In the genomic region with DNA sequence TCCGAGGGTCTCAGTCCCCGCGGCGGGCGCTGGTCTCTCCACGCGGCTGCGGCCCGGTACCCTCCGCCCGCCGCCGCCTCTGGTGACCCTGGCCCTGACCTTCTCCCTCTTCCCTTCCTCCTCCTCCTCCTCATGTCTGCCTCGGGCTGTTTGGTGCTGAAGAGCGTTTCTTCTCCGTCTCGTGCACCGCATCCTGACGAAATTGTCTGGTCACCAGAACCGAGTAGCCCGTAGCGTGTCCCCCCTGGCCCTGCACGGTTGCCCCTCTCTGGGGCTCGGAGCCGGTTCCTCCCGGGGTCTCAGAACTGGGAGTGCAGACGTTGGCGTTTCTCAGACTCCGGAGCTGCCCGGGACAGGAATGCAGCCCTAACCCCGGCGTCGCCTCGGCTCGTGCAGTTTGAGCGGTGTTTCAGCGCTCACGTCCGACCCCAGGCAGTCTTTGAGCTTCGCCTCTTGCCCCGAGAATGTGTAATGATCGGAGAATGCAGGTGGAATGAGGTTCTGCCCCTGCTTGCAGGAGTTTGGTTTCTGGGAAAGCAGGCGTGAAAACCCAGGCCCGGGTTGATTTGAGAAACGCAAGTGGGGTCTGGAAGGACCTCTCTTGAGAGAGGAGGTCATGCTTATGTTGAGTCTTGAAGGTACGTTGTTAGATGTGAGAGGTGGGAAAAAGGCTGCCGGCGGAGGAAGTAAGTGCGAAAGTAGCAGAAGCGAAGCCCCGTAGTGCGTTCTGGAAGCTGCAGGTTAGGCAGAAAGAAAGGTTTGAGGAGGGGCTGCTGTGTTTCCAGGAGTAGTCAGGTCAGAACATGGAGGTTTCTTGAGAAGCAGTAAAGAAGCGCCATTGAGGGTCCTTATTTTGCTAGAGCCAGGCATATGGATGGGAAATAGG, we compare ENCODE assay signal across 1 cellular context.
TF ChIP-seq lines count a peak whose summit lies in the region.

No MANE protein-coding gene starts in this region.

TF ChIP-seq in HepG2, 621 proteins besides CTCF, POLR2A, EP300 and RAD21 (continued from another document and continues in another):
- TF ChIP-seq, protein P1, sequence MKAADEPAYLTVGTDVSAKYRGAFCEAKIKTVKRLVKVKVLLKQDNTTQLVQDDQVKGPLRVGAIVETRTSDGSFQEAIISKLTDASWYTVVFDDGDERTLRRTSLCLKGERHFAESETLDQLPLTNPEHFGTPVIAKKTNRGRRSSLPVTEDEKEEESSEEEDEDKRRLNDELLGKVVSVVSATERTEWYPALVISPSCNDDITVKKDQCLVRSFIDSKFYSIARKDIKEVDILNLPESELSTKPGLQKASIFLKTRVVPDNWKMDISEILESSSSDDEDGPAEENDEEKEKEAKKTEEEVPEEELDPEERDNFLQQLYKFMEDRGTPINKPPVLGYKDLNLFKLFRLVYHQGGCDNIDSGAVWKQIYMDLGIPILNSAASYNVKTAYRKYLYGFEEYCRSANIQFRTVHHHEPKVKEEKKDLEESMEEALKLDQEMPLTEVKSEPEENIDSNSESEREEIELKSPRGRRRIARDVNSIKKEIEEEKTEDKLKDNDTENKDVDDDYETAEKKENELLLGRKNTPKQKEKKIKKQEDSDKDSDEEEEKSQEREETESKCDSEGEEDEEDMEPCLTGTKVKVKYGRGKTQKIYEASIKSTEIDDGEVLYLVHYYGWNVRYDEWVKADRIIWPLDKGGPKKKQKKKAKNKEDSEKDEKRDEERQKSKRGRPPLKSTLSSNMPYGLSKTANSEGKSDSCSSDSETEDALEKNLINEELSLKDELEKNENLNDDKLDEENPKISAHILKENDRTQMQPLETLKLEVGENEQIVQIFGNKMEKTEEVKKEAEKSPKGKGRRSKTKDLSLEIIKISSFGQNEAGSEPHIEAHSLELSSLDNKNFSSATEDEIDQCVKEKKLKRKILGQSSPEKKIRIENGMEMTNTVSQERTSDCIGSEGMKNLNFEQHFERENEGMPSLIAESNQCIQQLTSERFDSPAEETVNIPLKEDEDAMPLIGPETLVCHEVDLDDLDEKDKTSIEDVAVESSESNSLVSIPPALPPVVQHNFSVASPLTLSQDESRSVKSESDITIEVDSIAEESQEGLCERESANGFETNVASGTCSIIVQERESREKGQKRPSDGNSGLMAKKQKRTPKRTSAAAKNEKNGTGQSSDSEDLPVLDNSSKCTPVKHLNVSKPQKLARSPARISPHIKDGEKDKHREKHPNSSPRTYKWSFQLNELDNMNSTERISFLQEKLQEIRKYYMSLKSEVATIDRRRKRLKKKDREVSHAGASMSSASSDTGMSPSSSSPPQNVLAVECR (CRISPR knock-in tag; IDR thresholded peaks at IDR 0.05; ENCODE audit: borderline replicate concordance), result peak; percentile 7; the same call in 1 of the 2 replicates
- TF ChIP-seq ZNF160 (CRISPR knock-in tag; IDR thresholded peaks at IDR 0.05), result no peak
- 0 out of 2 replicates have a peak, but pooled peaks have one; percentile 46 for TF ChIP-seq CAMTA2 (CRISPR knock-in tag; IDR thresholded peaks at IDR 0.05; ENCODE audit: borderline replicate concordance)
- TF ChIP-seq SMARCE1 (IDR thresholded peaks at IDR 0.05; ENCODE audit: borderline replicate concordance), result no peak
- TF ChIP-seq ZNF367 (CRISPR knock-in tag; IDR thresholded peaks at IDR 0.05; ENCODE audit: borderline replicate concordance), result no peak
- TF ChIP-seq, protein P2, sequence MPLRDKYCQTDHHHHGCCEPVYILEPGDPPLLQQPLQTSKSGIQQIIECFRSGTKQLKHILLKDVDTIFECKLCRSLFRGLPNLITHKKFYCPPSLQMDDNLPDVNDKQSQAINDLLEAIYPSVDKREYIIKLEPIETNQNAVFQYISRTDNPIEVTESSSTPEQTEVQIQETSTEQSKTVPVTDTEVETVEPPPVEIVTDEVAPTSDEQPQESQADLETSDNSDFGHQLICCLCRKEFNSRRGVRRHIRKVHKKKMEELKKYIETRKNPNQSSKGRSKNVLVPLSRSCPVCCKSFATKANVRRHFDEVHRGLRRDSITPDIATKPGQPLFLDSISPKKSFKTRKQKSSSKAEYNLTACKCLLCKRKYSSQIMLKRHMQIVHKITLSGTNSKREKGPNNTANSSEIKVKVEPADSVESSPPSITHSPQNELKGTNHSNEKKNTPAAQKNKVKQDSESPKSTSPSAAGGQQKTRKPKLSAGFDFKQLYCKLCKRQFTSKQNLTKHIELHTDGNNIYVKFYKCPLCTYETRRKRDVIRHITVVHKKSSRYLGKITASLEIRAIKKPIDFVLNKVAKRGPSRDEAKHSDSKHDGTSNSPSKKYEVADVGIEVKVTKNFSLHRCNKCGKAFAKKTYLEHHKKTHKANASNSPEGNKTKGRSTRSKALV (CRISPR knock-in tag; IDR thresholded peaks at IDR 0.05), result no peak
- TF ChIP-seq, protein P3, sequence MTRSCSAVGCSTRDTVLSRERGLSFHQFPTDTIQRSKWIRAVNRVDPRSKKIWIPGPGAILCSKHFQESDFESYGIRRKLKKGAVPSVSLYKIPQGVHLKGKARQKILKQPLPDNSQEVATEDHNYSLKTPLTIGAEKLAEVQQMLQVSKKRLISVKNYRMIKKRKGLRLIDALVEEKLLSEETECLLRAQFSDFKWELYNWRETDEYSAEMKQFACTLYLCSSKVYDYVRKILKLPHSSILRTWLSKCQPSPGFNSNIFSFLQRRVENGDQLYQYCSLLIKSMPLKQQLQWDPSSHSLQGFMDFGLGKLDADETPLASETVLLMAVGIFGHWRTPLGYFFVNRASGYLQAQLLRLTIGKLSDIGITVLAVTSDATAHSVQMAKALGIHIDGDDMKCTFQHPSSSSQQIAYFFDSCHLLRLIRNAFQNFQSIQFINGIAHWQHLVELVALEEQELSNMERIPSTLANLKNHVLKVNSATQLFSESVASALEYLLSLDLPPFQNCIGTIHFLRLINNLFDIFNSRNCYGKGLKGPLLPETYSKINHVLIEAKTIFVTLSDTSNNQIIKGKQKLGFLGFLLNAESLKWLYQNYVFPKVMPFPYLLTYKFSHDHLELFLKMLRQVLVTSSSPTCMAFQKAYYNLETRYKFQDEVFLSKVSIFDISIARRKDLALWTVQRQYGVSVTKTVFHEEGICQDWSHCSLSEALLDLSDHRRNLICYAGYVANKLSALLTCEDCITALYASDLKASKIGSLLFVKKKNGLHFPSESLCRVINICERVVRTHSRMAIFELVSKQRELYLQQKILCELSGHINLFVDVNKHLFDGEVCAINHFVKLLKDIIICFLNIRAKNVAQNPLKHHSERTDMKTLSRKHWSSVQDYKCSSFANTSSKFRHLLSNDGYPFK (CRISPR knock-in tag; IDR thresholded peaks at IDR 0.05; ENCODE audit: borderline replicate concordance), result 0 out of 2 replicates have a peak, but pooled peaks have one; percentile 57
- TF ChIP-seq, protein P4, sequence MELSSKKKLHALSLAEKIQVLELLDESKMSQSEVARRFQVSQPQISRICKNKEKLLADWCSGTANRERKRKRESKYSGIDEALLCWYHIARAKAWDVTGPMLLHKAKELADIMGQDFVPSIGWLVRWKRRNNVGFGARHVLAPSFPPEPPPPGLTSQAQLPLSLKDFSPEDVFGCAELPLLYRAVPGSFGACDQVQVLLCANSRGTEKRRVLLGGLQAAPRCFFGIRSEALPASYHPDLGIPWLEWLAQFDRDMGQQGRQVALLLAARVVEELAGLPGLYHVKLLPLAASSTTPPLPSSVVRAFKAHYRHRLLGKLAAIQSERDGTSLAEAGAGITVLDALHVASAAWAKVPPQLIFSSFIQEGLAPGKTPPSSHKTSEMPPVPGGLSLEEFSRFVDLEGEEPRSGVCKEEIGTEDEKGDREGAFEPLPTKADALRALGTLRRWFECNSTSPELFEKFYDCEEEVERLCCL (CRISPR knock-in tag; IDR thresholded peaks at IDR 0.05; ENCODE audit: borderline replicate concordance), result no peak
- TF ChIP-seq PTBP1 (IDR thresholded peaks at IDR 0.05; ENCODE audit: low read depth, low read length, poor library complexity, severe bottlenecking), result peak; percentile 27
- TF ChIP-seq ZFP82 (CRISPR knock-in tag; IDR thresholded peaks at IDR 0.05; ENCODE audit: borderline replicate concordance), result 0 out of 2 replicates have a peak, but pooled peaks have one; percentile 75
- TF ChIP-seq, protein P5, sequence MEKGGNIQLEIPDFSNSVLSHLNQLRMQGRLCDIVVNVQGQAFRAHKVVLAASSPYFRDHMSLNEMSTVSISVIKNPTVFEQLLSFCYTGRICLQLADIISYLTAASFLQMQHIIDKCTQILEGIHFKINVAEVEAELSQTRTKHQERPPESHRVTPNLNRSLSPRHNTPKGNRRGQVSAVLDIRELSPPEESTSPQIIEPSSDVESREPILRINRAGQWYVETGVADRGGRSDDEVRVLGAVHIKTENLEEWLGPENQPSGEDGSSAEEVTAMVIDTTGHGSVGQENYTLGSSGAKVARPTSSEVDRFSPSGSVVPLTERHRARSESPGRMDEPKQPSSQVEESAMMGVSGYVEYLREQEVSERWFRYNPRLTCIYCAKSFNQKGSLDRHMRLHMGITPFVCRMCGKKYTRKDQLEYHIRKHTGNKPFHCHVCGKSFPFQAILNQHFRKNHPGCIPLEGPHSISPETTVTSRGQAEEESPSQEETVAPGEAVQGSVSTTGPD (CRISPR knock-in tag; IDR thresholded peaks at IDR 0.05), result no peak
- TF ChIP-seq ZBTB7B (CRISPR knock-in tag; IDR thresholded peaks at IDR 0.05), result no peak
- TF ChIP-seq, protein P6, sequence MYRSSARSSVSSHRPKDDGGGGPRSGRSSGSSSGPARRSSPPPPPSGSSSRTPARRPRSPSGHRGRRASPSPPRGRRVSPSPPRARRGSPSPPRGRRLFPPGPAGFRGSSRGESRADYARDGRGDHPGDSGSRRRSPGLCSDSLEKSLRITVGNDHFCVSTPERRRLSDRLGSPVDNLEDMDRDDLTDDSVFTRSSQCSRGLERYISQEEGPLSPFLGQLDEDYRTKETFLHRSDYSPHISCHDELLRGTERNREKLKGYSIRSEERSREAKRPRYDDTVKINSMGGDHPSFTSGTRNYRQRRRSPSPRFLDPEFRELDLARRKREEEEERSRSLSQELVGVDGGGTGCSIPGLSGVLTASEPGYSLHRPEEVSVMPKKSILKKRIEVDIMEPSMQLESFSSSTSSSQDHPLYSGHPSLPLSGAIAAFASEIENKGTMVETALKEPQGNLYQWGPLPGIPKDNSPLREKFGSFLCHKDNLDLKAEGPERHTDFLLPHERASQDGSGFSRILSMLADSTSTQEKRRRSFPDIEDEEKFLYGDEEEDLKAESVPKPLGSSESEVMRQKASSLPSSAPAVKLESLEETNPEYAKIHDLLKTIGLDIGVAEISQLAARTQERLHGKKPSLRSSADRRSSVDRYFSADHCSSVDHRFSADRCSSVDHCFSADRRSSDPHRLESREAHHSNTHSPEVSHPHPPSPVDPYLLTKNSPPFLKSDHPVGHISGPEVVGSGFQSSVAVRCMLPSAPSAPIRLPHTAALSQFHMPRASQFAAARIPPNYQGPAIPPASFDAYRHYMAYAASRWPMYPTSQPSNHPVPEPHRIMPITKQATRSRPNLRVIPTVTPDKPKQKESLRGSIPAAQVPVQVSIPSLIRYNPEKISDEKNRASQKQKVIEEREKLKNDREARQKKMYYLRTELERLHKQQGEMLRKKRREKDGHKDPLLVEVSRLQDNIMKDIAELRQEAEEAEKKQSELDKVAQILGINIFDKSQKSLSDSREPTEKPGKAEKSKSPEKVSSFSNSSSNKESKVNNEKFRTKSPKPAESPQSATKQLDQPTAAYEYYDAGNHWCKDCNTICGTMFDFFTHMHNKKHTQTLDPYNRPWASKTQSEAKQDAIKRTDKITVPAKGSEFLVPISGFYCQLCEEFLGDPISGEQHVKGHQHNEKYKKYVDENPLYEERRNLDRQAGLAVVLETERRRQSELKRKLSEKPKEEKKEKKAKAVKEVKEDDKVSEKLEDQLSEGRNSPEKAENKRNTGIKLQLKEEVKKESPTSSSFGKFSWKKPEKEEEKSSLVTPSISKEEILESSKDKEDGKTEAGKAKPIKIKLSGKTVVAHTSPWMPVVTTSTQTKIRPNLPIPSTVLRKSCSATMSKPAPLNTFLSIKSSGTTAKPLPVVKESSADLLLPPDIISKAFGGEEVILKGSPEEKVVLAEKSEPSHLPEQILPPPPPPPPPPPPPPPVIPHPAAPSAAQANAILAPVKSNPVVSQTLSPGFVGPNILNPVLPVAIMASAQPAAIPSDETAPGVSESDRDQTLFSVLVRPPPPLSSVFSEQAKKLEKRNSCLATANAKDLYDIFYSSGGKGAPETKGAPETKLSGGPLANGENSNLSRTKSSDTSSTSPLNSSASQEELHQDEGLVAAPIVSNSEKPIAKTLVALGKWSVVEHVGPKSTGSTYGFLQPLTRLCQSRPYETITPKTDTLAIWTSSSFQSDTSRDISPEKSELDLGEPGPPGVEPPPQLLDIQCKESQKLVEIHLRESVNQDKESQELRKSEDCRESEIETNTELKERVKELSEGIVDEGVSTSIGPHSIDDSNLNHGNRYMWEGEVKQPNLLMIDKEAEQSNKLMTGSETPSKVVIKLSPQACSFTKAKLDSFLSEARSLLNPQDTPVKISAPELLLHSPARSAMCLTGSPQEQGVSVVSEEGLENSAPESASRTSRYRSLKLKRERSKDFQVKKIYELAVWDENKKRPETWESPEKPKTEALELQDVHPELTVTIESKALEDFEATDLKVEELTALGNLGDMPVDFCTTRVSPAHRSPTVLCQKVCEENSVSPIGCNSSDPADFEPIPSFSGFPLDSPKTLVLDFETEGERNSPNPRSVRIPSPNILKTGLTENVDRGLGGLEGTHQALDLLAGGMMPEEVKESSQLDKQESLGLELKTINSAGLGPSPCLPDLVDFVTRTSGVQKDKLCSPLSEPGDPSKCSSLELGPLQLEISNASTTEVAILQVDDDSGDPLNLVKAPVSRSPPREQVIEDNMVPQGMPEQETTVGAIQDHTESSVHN (CRISPR knock-in tag; IDR thresholded peaks at IDR 0.05), result no peak
- TF ChIP-seq, protein P7, sequence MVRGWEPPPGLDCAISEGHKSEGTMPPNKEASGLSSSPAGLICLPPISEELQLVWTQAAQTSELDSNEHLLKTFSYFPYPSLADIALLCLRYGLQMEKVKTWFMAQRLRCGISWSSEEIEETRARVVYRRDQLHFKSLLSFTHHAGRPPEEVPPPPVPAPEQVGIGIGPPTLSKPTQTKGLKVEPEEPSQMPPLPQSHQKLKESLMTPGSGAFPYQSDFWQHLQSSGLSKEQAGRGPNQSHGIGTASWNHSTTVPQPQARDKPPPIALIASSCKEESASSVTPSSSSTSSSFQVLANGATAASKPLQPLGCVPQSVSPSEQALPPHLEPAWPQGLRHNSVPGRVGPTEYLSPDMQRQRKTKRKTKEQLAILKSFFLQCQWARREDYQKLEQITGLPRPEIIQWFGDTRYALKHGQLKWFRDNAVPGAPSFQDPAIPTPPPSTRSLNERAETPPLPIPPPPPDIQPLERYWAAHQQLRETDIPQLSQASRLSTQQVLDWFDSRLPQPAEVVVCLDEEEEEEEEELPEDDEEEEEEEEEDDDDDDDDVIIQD (CRISPR knock-in tag; IDR thresholded peaks at IDR 0.05; ENCODE audit: low read depth), result no peak
- TF ChIP-seq, protein P8, sequence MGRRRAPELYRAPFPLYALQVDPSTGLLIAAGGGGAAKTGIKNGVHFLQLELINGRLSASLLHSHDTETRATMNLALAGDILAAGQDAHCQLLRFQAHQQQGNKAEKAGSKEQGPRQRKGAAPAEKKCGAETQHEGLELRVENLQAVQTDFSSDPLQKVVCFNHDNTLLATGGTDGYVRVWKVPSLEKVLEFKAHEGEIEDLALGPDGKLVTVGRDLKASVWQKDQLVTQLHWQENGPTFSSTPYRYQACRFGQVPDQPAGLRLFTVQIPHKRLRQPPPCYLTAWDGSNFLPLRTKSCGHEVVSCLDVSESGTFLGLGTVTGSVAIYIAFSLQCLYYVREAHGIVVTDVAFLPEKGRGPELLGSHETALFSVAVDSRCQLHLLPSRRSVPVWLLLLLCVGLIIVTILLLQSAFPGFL (CRISPR knock-in tag; IDR thresholded peaks at IDR 0.05), result no peak
- no peak for TF ChIP-seq ZNF530 (CRISPR knock-in tag; IDR thresholded peaks at IDR 0.05; ENCODE audit: low read depth)
- TF ChIP-seq NRL (CRISPR knock-in tag; IDR thresholded peaks at IDR 0.05; ENCODE audit: borderline replicate concordance), result peak; percentile 56; the same call in 1 of the 2 replicates
- no peak for TF ChIP-seq NPAS2 (CRISPR knock-in tag; IDR thresholded peaks at IDR 0.05; ENCODE audit: borderline replicate concordance)
- TF ChIP-seq HDAC1 (CRISPR knock-in tag; IDR thresholded peaks at IDR 0.05), result peak; percentile 56
- TF ChIP-seq ZNF451 (CRISPR knock-in tag; IDR thresholded peaks at IDR 0.05), result no peak
- TF ChIP-seq EEA1 (CRISPR knock-in tag; IDR thresholded peaks at IDR 0.05; ENCODE audit: borderline replicate concordance), result peak; percentile 72; the same call in 1 of the 2 replicates
- peak; percentile 3; the same call in 1 of the 2 replicates for TF ChIP-seq ZNF766 (CRISPR knock-in tag; IDR thresholded peaks at IDR 0.05; ENCODE audit: borderline replicate concordance)
- TF ChIP-seq ZNF589 (CRISPR knock-in tag; conservative IDR thresholded peaks at IDR 0.05), result no peak
